Comparison of ENCODE assay signal across 8 cellular contexts in genomic region chr10:110207805-110208613, GRCh38. TPM values are rescaled to one million over a fixed set of nuclear protein-coding genes. Genes with fewer than 3 reads are reported as not detected.
DNase-seq lines count a peak whose midpoint lies in the region; ATAC-seq, FAIRE-seq and TF ChIP-seq lines count a peak whose summit lies in the region.

No MANE protein-coding gene starts in this region.

- H3K4me3 Mint-ChIP-seq in astrocyte (ENCODE audit: unreplicated experiment): peak overlapping the region; percentile 100

- H3K27ac Mint-ChIP-seq in astrocyte (ENCODE audit: unreplicated experiment): peak overlapping the region; percentile 83

- H4K20me1 ChIP-seq in astrocyte (ENCODE audit: insufficient read depth, low read length): peaks cover 4% of the 10 kb centered on the region

- H3K79me2 ChIP-seq in astrocyte (ENCODE audit: insufficient read depth, low read length): no peaks in the 10 kb centered on the region

- H3K27ac ChIP-seq in astrocyte (ENCODE audit: low read depth, low read length) (no peak overlapping the region), skin epidermis (peak overlapping the region in 20 of 21 experiments; percentile 62 to 97 (median 86))

- DNase-seq in ELR (ENCODE audit: low read depth) (peak; percentile 60), astrocyte (ENCODE audit: low read depth) (no peak), NCI-H2029 treated with DMSO at 0.1 percent for 48 hours (lab: John Stamatoyannopoulos, UW) (no peak), hippocampal formation (lab: John Stamatoyannopoulos, UW) (no peak)

- no peaks in the 10 kb centered on the region for H3K36me3 Mint-ChIP-seq in astrocyte (ENCODE audit: low read depth, unreplicated experiment)

- H3K9me3 Mint-ChIP-seq in astrocyte (ENCODE audit: unreplicated experiment): no peaks in the 10 kb centered on the region

- H3K27me3 ChIP-seq in astrocyte (ENCODE audit: insufficient read depth, low read length): peaks cover 21% of the 10 kb centered on the region

- FAIRE-seq in astrocyte (lab: Jason Lieb, UNC): no peak

- peak; percentile 0 for ATAC-seq in HG03558 (IDR thresholded peaks at IDR 0.05; ENCODE audit: extremely low read depth, unreplicated experiment)
- ATAC-seq in SK-N-SH treated with all-trans-retinoic acid at 6 μM for 48 hours: peak; percentile 2

- H3K9ac ChIP-seq in astrocyte (ENCODE audit: low read length): peak overlapping the region; percentile 83

- peaks cover 17% of the 10 kb centered on the region for H3K27me3 Mint-ChIP-seq in astrocyte (ENCODE audit: low read depth, unreplicated experiment)

- H3K4me2 ChIP-seq in astrocyte (ENCODE audit: low read length): peak overlapping the region; percentile 99

- no peaks in the 10 kb centered on the region for H3K9me3 ChIP-seq in astrocyte (ENCODE audit: insufficient read depth, low read depth, low read length)
- H3K9me3 ChIP-seq in iPS-18c (ENCODE audit: control insufficient read depth, insufficient read depth, low read length): no peaks in the 10 kb centered on the region

- H3K4me1 Mint-ChIP-seq in astrocyte (ENCODE audit: low read depth, unreplicated experiment): peaks cover 14% of the 10 kb centered on the region

- no peaks in the 10 kb centered on the region for H3K36me3 ChIP-seq in astrocyte (ENCODE audit: insufficient read depth, low read length)

- TF ChIP-seq CTCF in astrocyte (IDR thresholded peaks at IDR 0.05; ENCODE audit: insufficient read depth, low read depth, low read length): no peak

- H3K4me3 ChIP-seq in astrocyte (ENCODE audit: insufficient read depth, low read depth, low read length): peak overlapping the region; percentile 82
- H3K4me3 ChIP-seq in iPS-18c (ENCODE audit: insufficient read depth, low read depth, low read length): peak overlapping the region; percentile 69
- H3K4me3 ChIP-seq in skin epidermis: peak overlapping the region; percentile 59 to 77 (median 74)

- peaks cover 5% of the 10 kb centered on the region for H3K4me1 ChIP-seq in astrocyte (ENCODE audit: insufficient read depth, low read length)

- peak overlapping the region; percentile 91 for H2AFZ ChIP-seq in astrocyte (ENCODE audit: low read depth, low read length)

TF ChIP-seq in SK-N-SH treated with all-trans-retinoic acid at 6 μM for 48 hours, 23 proteins besides CTCF, POLR2A, EP300 and RAD21:
- TF ChIP-seq ZC3H10 (CRISPR knock-in tag; IDR thresholded peaks at IDR 0.05) (no peak), SNAI2 (CRISPR knock-in tag; IDR thresholded peaks at IDR 0.05) (no peak), PATZ1 (CRISPR knock-in tag; IDR thresholded peaks at IDR 0.05; ENCODE audit: borderline replicate concordance) (no peak), ISL1 (CRISPR knock-in tag; IDR thresholded peaks at IDR 0.05) (no peak), BACH2 (CRISPR knock-in tag; IDR thresholded peaks at IDR 0.05; ENCODE audit: borderline replicate concordance) (no peak), POU6F1 (CRISPR knock-in tag; IDR thresholded peaks at IDR 0.05; ENCODE audit: borderline replicate concordance, low read depth) (no peak), ZFP3 (CRISPR knock-in tag; IDR thresholded peaks at IDR 0.05) (no peak), RARB (CRISPR knock-in tag; IDR thresholded peaks at IDR 0.05) (no peak)
TF ChIP-seq in SK-N-SH treated with all-trans-retinoic acid at 6 μM for 48 hours: peak in this region for 0.

RNA-seq across cellular contexts. Expression of gene MXI1, which starts 0.6 kb away (rescaled TPM):
- total RNA-seq in astrocyte: 31.5 and 35.4 TPM in 2 replicates
